Comparison of ENCODE assay signal across 18 cellular contexts in the genomic region with DNA sequence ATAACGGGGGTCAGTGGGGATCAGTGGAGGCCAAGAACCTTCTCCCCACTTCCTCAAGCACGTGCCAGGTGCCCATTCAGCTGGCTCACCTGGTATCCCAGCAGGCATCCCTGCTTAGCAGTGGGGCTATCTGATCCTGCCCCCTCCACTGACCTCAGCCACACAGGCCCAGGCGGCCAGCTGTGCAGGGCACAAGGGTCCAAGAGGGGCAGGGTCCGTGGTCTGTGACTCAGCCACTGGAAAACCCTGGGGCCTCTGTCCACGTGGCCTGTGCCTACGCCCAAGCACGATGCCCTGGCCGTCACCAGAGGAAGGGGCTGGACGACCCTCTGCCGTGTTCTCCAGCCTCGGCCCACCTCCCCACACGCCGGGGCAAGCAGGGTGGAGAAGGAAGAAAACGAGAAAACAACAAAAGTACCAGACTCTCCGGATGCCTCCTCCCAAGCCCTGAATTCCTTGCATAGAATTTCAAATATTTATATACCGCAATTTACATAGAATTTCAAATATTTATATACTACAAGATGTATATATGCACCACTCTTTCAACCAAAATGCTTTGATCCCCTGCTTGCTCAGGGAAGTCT. TPM values are rescaled to one million over a fixed set of nuclear protein-coding genes. Genes with fewer than 3 reads are reported as not detected.
"Had no signal": no experiment of that assay in that cellular context is flagged by ENCODE, and none has a peak within 500 bp of the region (broad histone marks: within the 10 kb centered on the region; RNA-seq: fewer than 3 reads in every experiment).

No MANE protein-coding gene starts in this region.

- H3K4me2 ChIP-seq: SK-N-SH had no signal

- H3K27ac Mint-ChIP-seq: activated CD8-positive, alpha-beta memory T cell treated with anti-CD3 and anti-CD28 coated beads, Interleukin-2, amount 10 ng/mL, durations not matched to agents 7 days and 5 days; activated naive CD8-positive, alpha-beta T cell treated with anti-CD3 and anti-CD28 coated beads for 36 hours; naive thymus-derived CD8-positive, alpha-beta T cell; stimulated activated naive CD8-positive, alpha-beta T cell treated with anti-CD3 and anti-CD28 coated beads, Interleukin-15, Interleukin-2, amounts not matched to agents 100 ng/mL and 50 ng/mL, for 24 hours had no signal

- H3K9me3 Mint-ChIP-seq: activated T-cell treated with anti-CD3 and anti-CD28 coated beads, Interleukin-2, amount 50 U/mL, for 4 hours; stimulated activated naive CD8-positive, alpha-beta T cell treated with anti-CD3 and anti-CD28 coated beads, Interleukin-15, Interleukin-2, amounts not matched to agents 100 ng/mL and 50 ng/mL, for 24 hours had no signal

- H3K4me3 ChIP-seq: lung, mucosa of descending colon had no signal

- H3K9ac ChIP-seq: SK-N-SH had no signal

- ATAC-seq: activated CD8-positive, alpha-beta memory T cell treated with anti-CD3 and anti-CD28 coated beads, Interleukin-2, amount 10 ng/mL, durations not matched to agents 7 days and 5 days; activated T-cell treated with anti-CD3 and anti-CD28 coated beads, Interleukin-2, amount 50 U/mL, for 4 hours; mucosa of descending colon; naive thymus-derived CD8-positive, alpha-beta T cell had no signal

- H3K4me3 Mint-ChIP-seq: activated CD8-positive, alpha-beta memory T cell treated with anti-CD3 and anti-CD28 coated beads, Interleukin-2, amount 10 ng/mL, durations not matched to agents 7 days and 5 days; activated naive CD8-positive, alpha-beta T cell treated with anti-CD3 and anti-CD28 coated beads for 36 hours; activated T-cell treated with anti-CD3 and anti-CD28 coated beads, Interleukin-2, amount 50 U/mL, for 4 hours; naive thymus-derived CD8-positive, alpha-beta T cell; stimulated activated naive CD8-positive, alpha-beta T cell treated with anti-CD3 and anti-CD28 coated beads, Interleukin-15, Interleukin-2, amounts not matched to agents 100 ng/mL and 50 ng/mL, for 24 hours had no signal

- DNase-seq: activated CD4-positive, alpha-beta T cell treated with anti-CD3 and anti-CD28 coated beads, Interleukin-2, amount 50 U/mL, for 48 hours; activated CD8-positive, alpha-beta memory T cell treated with anti-CD3 and anti-CD28 coated beads, Interleukin-2, amount 10 ng/mL, durations not matched to agents 7 days and 5 days; activated gamma-delta T cell treated with Interleukin-2 at 50 U/mL for 16 hours; activated naive CD8-positive, alpha-beta T cell treated with anti-CD3 and anti-CD28 coated beads for 36 hours; activated T-cell treated with anti-CD3 and anti-CD28 coated beads, Interleukin-2, amount 50 U/mL, for 4 hours; anterior cingulate cortex; effector CD8-positive, alpha-beta T cell; mucosa of descending colon; naive thymus-derived CD8-positive, alpha-beta T cell; nucleus accumbens; SK-N-SH; stimulated activated CD4-positive, alpha-beta T cell treated with anti-CD3 and anti-CD28 coated beads, Interleukin-4, amount 100 ng/mL, for 1 hour; stimulated activated CD8-positive, alpha-beta memory T cell treated with anti-CD3 and anti-CD28 coated beads, Interleukin-4, amount 100 ng/mL, for 48 hours; T-helper 1 cell had no signal

- FAIRE-seq: colon had no signal

- H3K9me3 ChIP-seq: mucosa of descending colon, SK-N-SH had no signal

- H3K36me3 Mint-ChIP-seq: activated CD8-positive, alpha-beta memory T cell treated with anti-CD3 and anti-CD28 coated beads, Interleukin-2, amount 10 ng/mL, durations not matched to agents 7 days and 5 days; activated naive CD8-positive, alpha-beta T cell treated with anti-CD3 and anti-CD28 coated beads for 36 hours; naive thymus-derived CD8-positive, alpha-beta T cell had no signal

- H3K27ac ChIP-seq: epithelial cell of prostate had no signal

RNA-seq across cellular contexts. Expression of gene PXDC1, which starts 12.1 kb away (rescaled TPM):
- polyA plus RNA-seq: naive thymus-derived CD8-positive, alpha-beta T cell had no signal
